ENCODE assay signal across 1 cellular context in genomic region chr4:128725405-128725804, GRCh38.
TF ChIP-seq lines count a peak whose summit lies in the region.

No MANE protein-coding gene starts in this region.

TF ChIP-seq in HepG2, 621 proteins besides CTCF, POLR2A, EP300 and RAD21 (continued from another document and continues in another):
- no peak for TF ChIP-seq ZNF407 (CRISPR knock-in tag; IDR thresholded peaks at IDR 0.05; ENCODE audit: not compliant biosample characterization)
- no peak for TF ChIP-seq ISX (CRISPR knock-in tag; conservative IDR thresholded peaks at IDR 0.05)
- peak; percentile 67 for TF ChIP-seq RXRB (CRISPR knock-in tag; IDR thresholded peaks at IDR 0.05; ENCODE audit: borderline replicate concordance)
- TF ChIP-seq ELF4 (CRISPR knock-in tag; IDR thresholded peaks at IDR 0.05; ENCODE audit: borderline replicate concordance), result no peak
- TF ChIP-seq ZBTB4 (CRISPR knock-in tag; IDR thresholded peaks at IDR 0.05; ENCODE audit: borderline replicate concordance), result no peak
- TF ChIP-seq ZNF276 (CRISPR knock-in tag; IDR thresholded peaks at IDR 0.05; ENCODE audit: low read depth), result no peak
- no peak for TF ChIP-seq SP5 (CRISPR knock-in tag; IDR thresholded peaks at IDR 0.05; ENCODE audit: borderline replicate concordance, low read depth)
- no peak for TF ChIP-seq KLF13 (CRISPR knock-in tag; IDR thresholded peaks at IDR 0.05)
- TF ChIP-seq ZNF3 (CRISPR knock-in tag; IDR thresholded peaks at IDR 0.05), result peak; percentile 96
- peak; percentile 26; the same call in 1 of the 2 replicates for TF ChIP-seq ARID4A (CRISPR knock-in tag; IDR thresholded peaks at IDR 0.05; ENCODE audit: borderline replicate concordance)
- no peak for TF ChIP-seq NR2F1 (CRISPR knock-in tag; IDR thresholded peaks at IDR 0.05)
- no peak for TF ChIP-seq REL (CRISPR knock-in tag; conservative IDR thresholded peaks at IDR 0.05)
- peak; percentile 85 for TF ChIP-seq FOSL2 (CRISPR knock-in tag; IDR thresholded peaks at IDR 0.05)
- TF ChIP-seq MEF2D (CRISPR knock-in tag; IDR thresholded peaks at IDR 0.05), result no peak
- TF ChIP-seq ZNF547 (CRISPR knock-in tag; IDR thresholded peaks at IDR 0.05), result no peak
- no peak for TF ChIP-seq PTBP1 (IDR thresholded peaks at IDR 0.05; ENCODE audit: low read depth, low read length, poor library complexity, severe bottlenecking)
- no peak for TF ChIP-seq ZNF576 (CRISPR knock-in tag; IDR thresholded peaks at IDR 0.05)
- no peak for TF ChIP-seq KAT7 (CRISPR knock-in tag; IDR thresholded peaks at IDR 0.05; ENCODE audit: borderline replicate concordance)
- TF ChIP-seq YEATS4 (CRISPR knock-in tag; IDR thresholded peaks at IDR 0.05; ENCODE audit: borderline replicate concordance), result no peak
- no peak for TF ChIP-seq FLYWCH1 (CRISPR knock-in tag; IDR thresholded peaks at IDR 0.05)
- TF ChIP-seq ZNF414 (CRISPR knock-in tag; IDR thresholded peaks at IDR 0.05), result no peak
- no peak for TF ChIP-seq GZF1 (CRISPR knock-in tag; IDR thresholded peaks at IDR 0.05)
- TF ChIP-seq ADNP (CRISPR knock-in tag; IDR thresholded peaks at IDR 0.05), result no peak
- TF ChIP-seq IKZF5 (CRISPR knock-in tag; IDR thresholded peaks at IDR 0.05), result no peak
- TF ChIP-seq HNF4G (IDR thresholded peaks at IDR 0.05; ENCODE audit: borderline replicate concordance, low read depth, low read length), result 0 out of 2 replicates have a peak, but pooled peaks have one; percentile 28
- TF ChIP-seq HNF4G (CRISPR knock-in tag; IDR thresholded peaks at IDR 0.05; ENCODE audit: borderline replicate concordance, low read depth), result no peak
- no peak for TF ChIP-seq ATF7-NPFF (CRISPR knock-in tag; IDR thresholded peaks at IDR 0.05; ENCODE audit: low read depth)
- TF ChIP-seq GTF3A (CRISPR knock-in tag; conservative IDR thresholded peaks at IDR 0.05), result no peak
- TF ChIP-seq POLR2G (IDR thresholded peaks at IDR 0.05; ENCODE audit: low read depth, low read length), result no peak
- no peak for TF ChIP-seq UBTF (CRISPR knock-in tag; IDR thresholded peaks at IDR 0.05)
- peak; percentile 40; the same call in 1 of the 2 replicates for TF ChIP-seq MED1 (CRISPR knock-in tag; IDR thresholded peaks at IDR 0.05)
